In genomic region chr15:77030042-77030927, GRCh38 we compare ENCODE assay signal across 11 cellular contexts. TPM values are rescaled to one million over a fixed set of nuclear protein-coding genes. Genes with fewer than 3 reads are reported as not detected.
DNase-seq lines count a peak whose midpoint lies in the region; ATAC-seq and TF ChIP-seq lines count a peak whose summit lies in the region.
"Had no signal": no experiment of that assay in that cellular context is flagged by ENCODE, and none has a peak within 500 bp of the region (broad histone marks: within the 10 kb centered on the region; RNA-seq: fewer than 3 reads in every experiment).

No MANE protein-coding gene starts in this region.

- H3K4me3 ChIP-seq in iPS-15b (ENCODE audit: low read depth, low read length): no peak overlapping the region
- H3K4me3 ChIP-seq: A549 had no signal

- POLR2A ChIA-PET in activated B cell treated with CpG ODN at 0.5 μM for 24 hours (lab: Charles Lee): interaction anchor here (0.6 to 1.6 kb wide), 2 partner anchors 21 to 35 kb away, joined by 6 to 10 read pairs; partner anchors contain the start of gene PSTPIP1

- CTCF ChIA-PET in activated B cell treated with CpG ODN at 0.5 μM for 24 hours (lab: Charles Lee): interaction anchor here (1.0 to 4.4 kb wide), 7 partner anchors 58 to 513 kb away, joined by 3 to 41 read pairs (median 9); partner anchors contain the start of gene RCN2

- peaks cover 13% of the 10 kb centered on the region for H3K36me3 Mint-ChIP-seq in activated B cell treated with CpG ODN at 0.5 μM for 24 hours (ENCODE audit: low read depth)

- H3K27me3 ChIP-seq in iPS-15b (ENCODE audit: control insufficient read depth, insufficient read depth, low read length): peaks cover 6% of the 10 kb centered on the region

- H3K27me3 Mint-ChIP-seq in activated B cell treated with CpG ODN at 0.5 μM for 24 hours: no peaks in the 10 kb centered on the region
- H3K27me3 Mint-ChIP-seq in stimulated activated naive CD8-positive, alpha-beta T cell treated with anti-CD3 and anti-CD28 coated beads, Interleukin-15, amount 100 ng/mL, for 72 hours: no peaks in the 10 kb centered on the region

- peaks cover 2% of the 10 kb centered on the region for H3K4me1 ChIP-seq in iPS-15b (ENCODE audit: control insufficient read depth, insufficient read depth, low read length)
- H3K4me1 ChIP-seq: A549 had no signal

- ATAC-seq in activated B cell treated with CpG ODN at 0.5 μM for 24 hours (ENCODE audit: low read depth): no peak
- ATAC-seq in stimulated activated naive CD8-positive, alpha-beta T cell treated with anti-CD3 and anti-CD28 coated beads, Interleukin-15, amount 100 ng/mL, for 72 hours: no peak
- ATAC-seq in HG03097 (IDR thresholded peaks at IDR 0.05; ENCODE audit: low FRiP score, unreplicated experiment): no peak
- ATAC-seq: activated T-cell treated with anti-CD3 and anti-CD28 coated beads, Interleukin-2, amount 50 U/mL, for 4 hours had no signal

- peaks cover 21% of the 10 kb centered on the region for H3K4me1 Mint-ChIP-seq in activated B cell treated with CpG ODN at 0.5 μM for 24 hours
- peaks cover 41% of the 10 kb centered on the region for H3K4me1 Mint-ChIP-seq in stimulated activated naive CD8-positive, alpha-beta T cell treated with anti-CD3 and anti-CD28 coated beads, Interleukin-15, amount 100 ng/mL, for 72 hours

- peak; percentile 29 for DNase-seq in activated CD4-positive, CD25-positive, alpha-beta regulatory T cell treated with anti-CD3 and anti-CD28 coated beads, Interleukin-2, amount 50 U/mL, for 72 hours
- no peak for DNase-seq in activated CD4-positive, CD25-positive, alpha-beta regulatory T cell (lab: John Stamatoyannopoulos, UW)
- DNase-seq in activated B cell treated with CpG ODN at 0.5 μM for 24 hours (peak; percentile 15), Kasumi-1 (lab: John Stamatoyannopoulos, UW) (no peak), NCI-H748 (lab: John Stamatoyannopoulos, UW; ENCODE audit: unreplicated experiment) (no peak)
- DNase-seq in stimulated activated naive CD8-positive, alpha-beta T cell treated with anti-CD3 and anti-CD28 coated beads, Interleukin-15, amount 100 ng/mL, for 72 hours: peak; percentile 0 to 7
- DNase-seq: activated T-cell treated with anti-CD3 and anti-CD28 coated beads, Interleukin-2, amount 50 U/mL, for 4 hours; GOT3 had no signal

- H3K9me3 ChIP-seq in iPS-15b (ENCODE audit: control insufficient read depth, insufficient read depth, low read length): no peaks in the 10 kb centered on the region
- H3K9me3 ChIP-seq: A549 had no signal

- no peaks in the 10 kb centered on the region for H3K9me3 Mint-ChIP-seq in activated B cell treated with CpG ODN at 0.5 μM for 24 hours
- no peaks in the 10 kb centered on the region for H3K9me3 Mint-ChIP-seq in stimulated activated naive CD8-positive, alpha-beta T cell treated with anti-CD3 and anti-CD28 coated beads, Interleukin-15, amount 100 ng/mL, for 72 hours
- H3K9me3 Mint-ChIP-seq: activated T-cell treated with anti-CD3 and anti-CD28 coated beads, Interleukin-2, amount 50 U/mL, for 4 hours had no signal

- no peak overlapping the region for H3K4me3 Mint-ChIP-seq in activated B cell treated with CpG ODN at 0.5 μM for 24 hours
- H3K4me3 Mint-ChIP-seq in stimulated activated naive CD8-positive, alpha-beta T cell treated with anti-CD3 and anti-CD28 coated beads, Interleukin-15, amount 100 ng/mL, for 72 hours: peak overlapping the region in 1 of 2 donors; percentile 18
- H3K4me3 Mint-ChIP-seq: activated T-cell treated with anti-CD3 and anti-CD28 coated beads, Interleukin-2, amount 50 U/mL, for 4 hours had no signal

- no peak for TF ChIP-seq CTCF in activated B cell treated with CpG ODN at 0.5 μM for 24 hours (IDR thresholded peaks at IDR 0.05)

- peak overlapping the region; percentile 37 for H3K9ac ChIP-seq in iPS-15b (ENCODE audit: low read depth, low read length)

- no peaks in the 10 kb centered on the region for H3K36me3 ChIP-seq in iPS-15b (ENCODE audit: control insufficient read depth, insufficient read depth, low read length)

- H3K27ac Mint-ChIP-seq in activated B cell treated with CpG ODN at 0.5 μM for 24 hours: no peak overlapping the region
- H3K27ac Mint-ChIP-seq in stimulated activated naive CD8-positive, alpha-beta T cell treated with anti-CD3 and anti-CD28 coated beads, Interleukin-15, amount 100 ng/mL, for 72 hours: peak overlapping the region in 1 of 2 donors; percentile 80

- intact Hi-C loops in activated B cell treated with CpG ODN at 0.5 μM for 24 hours (cut with micrococcal nuclease): no loop called here

RNA-seq across cellular contexts. Expression of gene PSTPIP1, which starts 35.4 kb away (rescaled TPM):
- 33.7 and 42.7 TPM in 2 replicates for total RNA-seq in activated B cell treated with CpG ODN at 0.5 μM for 24 hours

RNA-seq across cellular contexts. Expression of gene TSPAN3, which starts 40.6 kb away (rescaled TPM):
- 104 and 113 TPM in 2 replicates for total RNA-seq in activated B cell treated with CpG ODN at 0.5 μM for 24 hours

Comparison
In these comparisons a context has a peak if more than half of its experiments do, and no peak if none do; other contexts are left out.
1. DNase-seq: peak in activated CD4-positive, CD25-positive, alpha-beta regulatory T cell treated with anti-CD3 and anti-CD28 coated beads, Interleukin-2, amount 50 U/mL, for 72 hours (single experiment), activated B cell treated with CpG ODN at 0.5 μM for 24 hours (single experiment) and stimulated activated naive CD8-positive, alpha-beta T cell treated with anti-CD3 and anti-CD28 coated beads, Interleukin-15, amount 100 ng/mL, for 72 hours (2 of 2); none in activated CD4-positive, CD25-positive, alpha-beta regulatory T cell (0 of 4), Kasumi-1 (0 of 2) and NCI-H748 (single experiment).